5 cellular contexts compared by ENCODE assay signal in the genomic region with DNA sequence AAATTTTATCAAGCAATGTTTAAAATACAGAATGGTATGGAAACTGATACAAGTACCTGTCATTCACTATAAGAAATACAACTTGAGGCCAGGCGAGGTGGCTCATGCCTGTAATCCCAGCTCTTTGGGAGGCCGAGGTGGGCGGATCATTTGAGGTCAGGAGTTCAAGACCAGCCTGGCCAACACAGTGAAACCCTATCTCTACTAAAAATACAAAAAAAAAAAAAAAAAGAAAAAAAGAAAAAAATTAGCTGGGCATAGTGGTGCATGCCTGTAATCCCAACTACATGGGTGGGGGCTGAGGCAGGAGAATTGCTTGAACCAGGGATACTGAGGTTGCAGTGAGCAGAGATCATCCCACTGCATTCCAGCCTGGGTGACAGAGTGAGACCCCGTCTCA. TPM values are rescaled to one million over a fixed set of nuclear protein-coding genes. Genes with fewer than 3 reads are reported as not detected.
"Had no signal": no experiment of that assay in that cellular context is flagged by ENCODE, and none has a peak within 500 bp of the region (broad histone marks: within the 10 kb centered on the region; RNA-seq: fewer than 3 reads in every experiment).

No MANE protein-coding gene starts in this region.

RNA-seq across cellular contexts. Expression of a gene that starts 2.7 kb away (rescaled TPM):
- total RNA-seq: OCI-LY7, RPMI7951, SJSA1 had no signal

RNA-seq across cellular contexts. Expression of a gene that starts 43.2 kb away (rescaled TPM):
- total RNA-seq: OCI-LY7, PC-9, T-cell had no signal
